ENCODE assay signal across 7 cellular contexts in genomic region chr2:42196403-42197267, GRCh38. TPM values are rescaled to one million over a fixed set of nuclear protein-coding genes. Genes with fewer than 3 reads are reported as not detected.
A peak's percentile ranks its signal among the peaks of the same experiment; 100 is the strongest.
DNase-seq lines count a peak whose midpoint lies in the region; ATAC-seq and TF ChIP-seq lines count a peak whose summit lies in the region.

No MANE protein-coding gene starts in this region.

- TF ChIP-seq POLR2A in spleen (IDR thresholded peaks at IDR 0.05): no peak

- peaks cover 4% of the 10 kb centered on the region for H3K9me3 Mint-ChIP-seq in activated naive CD4-positive, alpha-beta T cell treated with anti-CD3 and anti-CD28 coated beads, Interleukin-2, amount 50 U/mL, for 24 hours

- H3K9me3 ChIP-seq in right cardiac atrium (ENCODE audit: control insufficient read depth, low read length) (no peaks in the 10 kb centered on the region), spleen (no peaks in the 10 kb centered on the region)

- peak; percentile 17 to 90 (median 71) for TF ChIP-seq CTCF in spleen (IDR thresholded peaks at IDR 0.05 in 8 of 11, conservative IDR thresholded peaks at IDR 0.05 in 3 of 11)

- no peaks in the 10 kb centered on the region for H3K27me3 Mint-ChIP-seq in activated naive CD4-positive, alpha-beta T cell treated with anti-CD3 and anti-CD28 coated beads, Interleukin-2, amount 50 U/mL, for 24 hours

- WGBS in right cardiac atrium: 80% methylated on average over 9 of the region's 9 CpGs
- 64 to 75% (median 70%) methylated on average over 9 of the region's 9 CpGs for WGBS in spleen, 5 donors

- H3K4me3 ChIP-seq in right cardiac atrium (ENCODE audit: low read length) (no peak overlapping the region), spleen (peak overlapping the region in 1 of 8 donors; percentile 27)

- H3K4me3 Mint-ChIP-seq in activated naive CD4-positive, alpha-beta T cell treated with anti-CD3 and anti-CD28 coated beads, Interleukin-2, amount 50 U/mL, for 24 hours: peak overlapping the region; percentile 3

- H3K27me3 ChIP-seq in right cardiac atrium (ENCODE audit: control insufficient read depth, insufficient read depth) (no peaks in the 10 kb centered on the region), spleen (replicated peaks in 1 of 7) (no peaks in the 10 kb centered on the region)

- H3K27ac ChIP-seq in right cardiac atrium (ENCODE audit: low read length) (no peak overlapping the region), spleen (peak overlapping the region in 7 of 8 donors; percentile 17 to 79 (median 69))

- no peaks in the 10 kb centered on the region for H3K36me3 ChIP-seq in spleen

- ATAC-seq in GM21619 (IDR thresholded peaks at IDR 0.05; ENCODE audit: unreplicated experiment) (peak; percentile 65), right cardiac atrium (peak; percentile 71 to 86)

- peaks cover 2% of the 10 kb centered on the region for H3K4me1 ChIP-seq in right cardiac atrium (ENCODE audit: control insufficient read depth, insufficient read depth, low read length)
- H3K4me1 ChIP-seq in spleen: peaks cover 49 to 99% (median 95%) of the 10 kb centered on the region in 6 donors

- DNase-seq in Daoy (ENCODE audit: low read depth) (peak; percentile 65), NOMO-1 (lab: John Stamatoyannopoulos, UW; ENCODE audit: unreplicated experiment in 2 of 2) (peak; percentile 68 to 80), right cardiac atrium (peak in 2 of 3 donors; percentile 28 to 46), spleen (no peak), GOT3 (lab: John Stamatoyannopoulos, UW) (no peak)

- intact Hi-C loops in right cardiac atrium (cut with DNase I): loop anchor here in 2 of 4 donors (2.0 to 10.0 kb wide), 2 partner anchors 100 to 102 kb away; no protein-coding TSS in a partner anchor
- intact Hi-C loops in spleen (cut with DNase I; ENCODE audit: low total_unique reads): loop anchor here (2.0 kb wide), 1 partner anchor 100 kb away; no protein-coding TSS in a partner anchor

- H3K27ac Mint-ChIP-seq in activated naive CD4-positive, alpha-beta T cell treated with anti-CD3 and anti-CD28 coated beads, Interleukin-2, amount 50 U/mL, for 24 hours: no peak overlapping the region

- H3K36me3 Mint-ChIP-seq in activated naive CD4-positive, alpha-beta T cell treated with anti-CD3 and anti-CD28 coated beads, Interleukin-2, amount 50 U/mL, for 24 hours: peaks cover 10% of the 10 kb centered on the region

- H3K4me1 Mint-ChIP-seq in activated naive CD4-positive, alpha-beta T cell treated with anti-CD3 and anti-CD28 coated beads, Interleukin-2, amount 50 U/mL, for 24 hours: peaks cover 89% of the 10 kb centered on the region

RNA-seq across cellular contexts. Expression of gene EML4, which starts 27.5 kb away (rescaled TPM):
- 35.2 and 36.1 TPM in 2 replicates for total RNA-seq in Daoy (2014; rRNA removed; shearing (Covaris generic))
- total RNA-seq in right cardiac atrium: 10 to 100 TPM in 1 of 4 donors, 1 to 10 TPM in 3; 7.2 to 13.8 (median 8.8) TPM
- 3.8 TPM for polyA plus RNA-seq in right cardiac atrium
- 100 to 1,000 TPM in 4 of 7 donors, 10 to 100 TPM in 3; 75.2 to 176 (median 103) TPM for total RNA-seq in spleen
- polyA plus RNA-seq in spleen: 10 to 100 TPM; 25.4 to 42.0 (median 32.0) TPM

Comparison
In these comparisons a context has a peak if more than half of its experiments do, and no peak if none do; other contexts are left out.
1. DNase-seq: peak in Daoy (single experiment), NOMO-1 (2 of 2) and right cardiac atrium (2 of 3); none in spleen (single experiment) and GOT3 (single experiment).